ENCODE assay signal across 9 cellular contexts in the genomic region with DNA sequence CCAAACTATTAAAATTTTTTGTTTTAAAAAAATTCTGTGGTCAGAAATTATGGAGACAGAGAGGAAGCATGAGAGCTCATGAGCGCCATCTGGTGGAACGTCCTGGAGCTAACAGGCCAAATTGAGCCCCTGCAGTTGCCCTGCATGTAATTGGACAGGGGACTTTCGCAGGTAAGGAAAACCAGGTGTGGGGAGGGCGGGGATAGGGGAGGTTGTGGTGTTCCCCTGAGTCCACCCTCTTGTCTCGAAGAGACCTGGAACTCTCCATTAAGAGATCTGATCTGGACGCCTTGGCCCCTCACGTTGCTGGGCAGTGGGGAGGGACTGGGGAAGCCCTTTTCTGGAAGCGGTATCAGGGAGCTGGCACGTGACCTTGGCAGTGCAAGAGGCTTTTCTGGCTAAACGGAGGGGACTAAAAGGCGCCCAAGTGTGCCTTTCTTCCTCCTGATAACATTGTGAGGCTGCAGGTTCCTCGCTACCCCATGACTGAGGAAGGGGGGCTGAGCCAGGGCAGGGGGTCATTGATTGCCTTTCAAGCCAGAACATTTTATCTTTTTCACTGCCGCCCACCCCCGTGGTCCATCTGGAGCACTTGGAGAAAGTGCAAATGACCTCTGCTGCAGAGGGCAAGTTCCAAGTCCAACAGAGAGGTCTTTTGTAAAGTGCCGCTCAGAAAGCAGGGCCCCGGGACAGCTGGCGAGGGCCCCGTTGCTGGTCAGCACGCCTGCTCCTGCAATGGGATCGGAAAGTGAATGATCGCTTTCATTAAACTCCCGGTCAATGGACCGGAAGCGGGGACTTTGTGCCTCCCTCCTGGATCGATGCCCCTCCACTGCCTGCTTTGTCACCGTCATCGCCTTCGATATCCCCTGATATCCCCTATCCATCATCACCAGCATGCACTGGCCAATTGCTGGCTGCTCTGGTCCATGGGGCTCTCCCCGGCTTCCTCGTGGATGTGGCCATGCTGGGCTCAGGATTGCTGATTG. TPM values are rescaled to one million over a fixed set of nuclear protein-coding genes. Genes with fewer than 3 reads are reported as not detected.
A peak's percentile ranks its signal among the peaks of the same experiment; 100 is the strongest.
DNase-seq lines count a peak whose midpoint lies in the region; ATAC-seq and TF ChIP-seq lines count a peak whose summit lies in the region.
"Had no signal": no experiment of that assay in that cellular context is flagged by ENCODE, and none has a peak within 500 bp of the region (broad histone marks: within the 10 kb centered on the region; RNA-seq: fewer than 3 reads in every experiment).

No MANE protein-coding gene starts in this region.

- no peak overlapping the region for H3K27ac ChIP-seq in tibial artery

- no peaks in the 10 kb centered on the region for H3K36me3 ChIP-seq in tibial artery

- H3K9me3 Mint-ChIP-seq in nephron, result no peaks in the 10 kb centered on the region

- intact Hi-C loops in tibial artery (cut with DNase I; ENCODE audit: low total_unique reads), result loop anchor here (10.0 kb wide), 1 partner anchor 481 kb away; no protein-coding TSS in a partner anchor

- DNase-seq in AG09319 (ENCODE audit: extremely low read depth, low read depth), result peak; percentile 3
- DNase-seq in H4 (ENCODE audit: low spot score), result peak; percentile 13
- DNase-seq in NCI-H774 (lab: John Stamatoyannopoulos, UW), result peak; percentile 44
- peak; percentile 73 for DNase-seq in activated T-cell treated with anti-CD3 and anti-CD28 coated beads, Interleukin-2, amount 50 U/mL, for 48 hours
- DNase-seq in fibroblast of pulmonary artery (ENCODE audit: low read depth), result peak; percentile 62
- DNase-seq in tibial artery, result peak; percentile 28 to 69

- no peak overlapping the region for H3K27ac Mint-ChIP-seq in nephron

- TF ChIP-seq CTCF in AG09319 (IDR thresholded peaks at IDR 0.05; ENCODE audit: low read depth, low read length) (peak; percentile 81), fibroblast of pulmonary artery (IDR thresholded peaks at IDR 0.05; ENCODE audit: low read length, missing control alignments) (peak; percentile 81), nephron (IDR thresholded peaks at IDR 0.05; ENCODE audit: unreplicated experiment in 3 of 3) (peak; percentile 77 to 84 (median 82)), tibial artery (IDR thresholded peaks at IDR 0.05) (peak; percentile 56 to 87)

- peaks cover 0 to 8% (median 2%) of the 10 kb centered on the region in 4 donors for H3K4me1 ChIP-seq in tibial artery

- H3K27me3 ChIP-seq in tibial artery, result peaks cover 0 to 6% of the 10 kb centered on the region in 2 donors

- H3K4me3 Mint-ChIP-seq in nephron, result peak overlapping the region in 1 of 3 experiments; percentile 27

- H3K4me3 ChIP-seq in fibroblast of pulmonary artery (replicated peaks; ENCODE audit: low read depth, low read length) (no peak overlapping the region), tibial artery (no peak overlapping the region)

- ATAC-seq in HG02588 (IDR thresholded peaks at IDR 0.05; ENCODE audit: unreplicated experiment), result no peak

- H3K9me3 ChIP-seq in tibial artery, result no peaks in the 10 kb centered on the region

- H3K36me3 Mint-ChIP-seq in nephron (ENCODE audit: low read depth), result no peaks in the 10 kb centered on the region

- no peaks in the 10 kb centered on the region for H3K4me1 Mint-ChIP-seq in nephron

- peaks cover 15% of the 10 kb centered on the region for H3K27me3 Mint-ChIP-seq in nephron (ENCODE audit: low read depth)

RNA-seq across cellular contexts. Expression of gene PDILT, which starts 18.4 kb away (rescaled TPM):
- total RNA-seq in H4 (2014; rRNA removed; shearing (Covaris generic)), result not detected in 2 replicates
- total RNA-seq: temporal lobe had no signal

RNA-seq across cellular contexts. Expression of gene ACSM5, which starts 23.2 kb away (rescaled TPM):
- 1.1 TPM in 1 of 2 replicates, not detected in the other for total RNA-seq in H4 (2014; rRNA removed; shearing (Covaris generic))

RNA-seq across cellular contexts. Expression of gene UMOD, which starts 33.6 kb away (rescaled TPM):
- not detected in 2 replicates for total RNA-seq in H4 (2014; rRNA removed; shearing (Covaris generic))
- total RNA-seq: temporal lobe had no signal

RNA-seq across cellular contexts. Expression of gene GP2, which starts 58.8 kb away (rescaled TPM):
- not detected in 2 replicates for total RNA-seq in H4 (2014; rRNA removed; shearing (Covaris generic))
- total RNA-seq: temporal lobe had no signal

Comparison
In these comparisons a context has a peak if more than half of its experiments do, and no peak if none do; other contexts are left out.
1. DNase-seq: peak in every context shown above with its lines; median percentile 73 in activated T-cell treated with anti-CD3 and anti-CD28 coated beads, Interleukin-2, amount 50 U/mL, for 48 hours; 62 in fibroblast of pulmonary artery; 48 in tibial artery; 44 in NCI-H774; 13 in H4; 3 in AG09319.